Comparison of ENCODE assay signal across 16 cellular contexts in the genomic region with DNA sequence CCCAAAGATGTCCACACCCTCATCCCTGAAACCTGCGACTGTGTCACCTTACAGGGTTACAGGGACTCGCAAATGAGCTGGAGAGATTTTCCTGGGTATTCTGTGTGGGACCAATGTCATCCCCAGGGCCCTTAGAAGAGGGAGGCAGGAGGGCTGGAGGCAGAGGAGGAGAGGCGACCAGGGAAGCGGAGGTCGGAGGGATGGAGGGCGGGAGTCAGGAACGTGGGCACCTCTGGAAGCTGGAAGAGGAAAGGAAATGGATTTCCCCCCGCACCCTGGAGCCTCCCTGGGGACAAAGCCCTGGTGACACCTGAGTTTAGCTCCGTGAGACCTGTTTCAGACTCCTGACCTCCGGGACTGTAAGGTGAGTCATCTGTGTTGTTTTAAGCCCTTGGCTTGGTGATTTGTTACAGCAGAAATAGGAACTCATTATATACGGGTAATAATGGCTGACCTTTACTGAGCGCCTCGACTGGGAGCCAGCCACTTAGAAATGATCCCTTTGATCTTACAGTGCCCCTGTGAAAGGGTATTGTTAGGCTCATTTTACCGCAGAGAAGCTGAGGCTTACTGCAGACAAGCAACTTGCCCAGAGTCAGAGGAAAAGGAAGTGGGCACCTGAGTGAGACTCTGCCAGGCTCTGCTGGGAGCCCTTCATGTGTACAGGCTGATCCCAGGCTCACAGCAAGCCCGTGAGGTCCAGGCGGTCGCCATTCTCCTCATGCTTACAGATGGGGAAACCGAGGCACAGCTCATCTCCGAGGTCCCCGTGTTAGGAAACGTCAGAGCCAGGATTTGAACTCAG. TPM values are rescaled to one million over a fixed set of nuclear protein-coding genes. Genes with fewer than 3 reads are reported as not detected.
"Had no signal": no experiment of that assay in that cellular context is flagged by ENCODE, and none has a peak within 500 bp of the region (broad histone marks: within the 10 kb centered on the region; RNA-seq: fewer than 3 reads in every experiment).

No MANE protein-coding gene starts in this region.

- H3K27ac Mint-ChIP-seq: activated naive CD4-positive, alpha-beta T cell treated with anti-CD3 and anti-CD28 coated beads, Interleukin-2, amount 50 U/mL, for 24 hours; immature natural killer cell had no signal

- H3K36me3 Mint-ChIP-seq: activated naive CD4-positive, alpha-beta T cell treated with anti-CD3 and anti-CD28 coated beads, Interleukin-2, amount 50 U/mL, for 24 hours; immature natural killer cell had no signal

- H3K9me3 Mint-ChIP-seq: activated naive CD4-positive, alpha-beta T cell treated with anti-CD3 and anti-CD28 coated beads, Interleukin-2, amount 50 U/mL, for 24 hours; immature natural killer cell had no signal

- DNase-seq: activated CD4-positive, alpha-beta T cell treated with anti-CD3 and anti-CD28 coated beads, Interleukin-2, amount 50 U/mL, for 1 hour; activated T-cell treated with anti-CD3 and anti-CD28 coated beads, Interleukin-2, amount 50 U/mL, for 1 hour; amniotic stem cell; body of pancreas; effector memory CD4-positive, alpha-beta T cell; immature natural killer cell; left ventricle myocardium inferior; stimulated activated CD4-positive, alpha-beta T cell treated with anti-CD3 and anti-CD28 coated beads, Interleukin-12 subunit alpha, Interleukin-12 subunit beta, amount 100 ng/mL, for 4 hours; stimulated activated naive CD4-positive, alpha-beta T cell; substantia nigra; T-helper 2 cell; trophoblast cell had no signal

- ATAC-seq: body of pancreas had no signal

- H3K4me3 ChIP-seq: body of pancreas, left ventricle myocardium inferior had no signal

- H3K27me3 Mint-ChIP-seq: activated naive CD4-positive, alpha-beta T cell treated with anti-CD3 and anti-CD28 coated beads, Interleukin-2, amount 50 U/mL, for 24 hours had no signal

- H3K36me3 ChIP-seq: left ventricle myocardium inferior had no signal

- H3K4me1 ChIP-seq: body of pancreas, left ventricle myocardium inferior had no signal

- H3K4me3 Mint-ChIP-seq: activated naive CD4-positive, alpha-beta T cell treated with anti-CD3 and anti-CD28 coated beads, Interleukin-2, amount 50 U/mL, for 24 hours; immature natural killer cell had no signal

- H3K4me1 Mint-ChIP-seq: activated naive CD4-positive, alpha-beta T cell treated with anti-CD3 and anti-CD28 coated beads, Interleukin-2, amount 50 U/mL, for 24 hours; immature natural killer cell had no signal

- H3K27ac ChIP-seq: body of pancreas, left ventricle myocardium inferior had no signal

- H3K27me3 ChIP-seq: body of pancreas had no signal

RNA-seq across cellular contexts. Expression of a gene that starts 29.2 kb away (rescaled TPM):
- total RNA-seq: fibroblast of villous mesenchyme, osteocyte had no signal
- polyA plus RNA-seq: immature natural killer cell, neural cell had no signal
